Comparison of ENCODE assay signal across 19 cellular contexts in genomic region chr16:11102523-11102898, GRCh38.
DNase-seq lines count a peak whose midpoint lies in the region; ATAC-seq, FAIRE-seq and TF ChIP-seq lines count a peak whose summit lies in the region.
"Had no signal": no experiment of that assay in that cellular context is flagged by ENCODE, and none has a peak within 500 bp of the region (broad histone marks: within the 10 kb centered on the region; RNA-seq: fewer than 3 reads in every experiment).

No MANE protein-coding gene starts in this region.

- no peak overlapping the region for H3K23ac ChIP-seq in mesenchymal stem cell (ENCODE audit: low read length in 2 of 2)

- H4K20me1 ChIP-seq in astrocyte (ENCODE audit: insufficient read depth, low read length) (no peaks in the 10 kb centered on the region), MM.1S (ENCODE audit: insufficient read depth, low read length) (no peaks in the 10 kb centered on the region)

- H3K4me1 ChIP-seq in astrocyte (ENCODE audit: insufficient read depth, low read length) (peaks cover 50% of the 10 kb centered on the region), mesenchymal stem cell (ENCODE audit: control insufficient read depth, insufficient read depth, low read depth, low read length) (peaks cover 33% of the 10 kb centered on the region), MM.1S (ENCODE audit: low read length) (peaks cover 18% of the 10 kb centered on the region)

- H3K36me3 ChIP-seq in astrocyte (ENCODE audit: insufficient read depth, low read length) (no peaks in the 10 kb centered on the region), mesenchymal stem cell (ENCODE audit: control insufficient read depth in 1 of 2, insufficient read depth in 2 of 2, low read depth in 1 of 2, low read length in 2 of 2) (peaks cover 5 to 19% of the 10 kb centered on the region in 2 experiments), MM.1S (replicated peaks; ENCODE audit: insufficient read depth, low read length) (no peaks in the 10 kb centered on the region)

- no peaks in the 10 kb centered on the region for H3K27me3 ChIP-seq in astrocyte (ENCODE audit: insufficient read depth, low read length)
- no peaks in the 10 kb centered on the region for H3K27me3 ChIP-seq in mesenchymal stem cell (ENCODE audit: control insufficient read depth in 1 of 2, insufficient read depth in 1 of 2, low read length in 2 of 2)
- H3K27me3 ChIP-seq in MM.1S (replicated peaks; ENCODE audit: insufficient read depth, low read length): no peaks in the 10 kb centered on the region
- H3K27me3 ChIP-seq: esophagus muscularis mucosa had no signal

- peak overlapping the region; percentile 74 for H3K27ac Mint-ChIP-seq in stimulated activated naive CD8-positive, alpha-beta T cell treated with anti-CD3 and anti-CD28 coated beads, Interleukin-15, Interleukin-2, amounts not matched to agents 100 ng/mL and 50 ng/mL, for 24 hours
- H3K27ac Mint-ChIP-seq in stimulated activated naive CD8-positive, alpha-beta T cell treated with anti-CD3 and anti-CD28 coated beads, Interleukin-15, amount 100 ng/mL, for 72 hours: no peak overlapping the region
- no peak overlapping the region for H3K27ac Mint-ChIP-seq in astrocyte (ENCODE audit: unreplicated experiment)
- H3K27ac Mint-ChIP-seq: B cell had no signal

- H3K4ac ChIP-seq in mesenchymal stem cell (ENCODE audit: low read depth in 1 of 2, low read length in 2 of 2): peak overlapping the region; percentile 75 to 82

- TF ChIP-seq CTCF in astrocyte (IDR thresholded peaks at IDR 0.05; ENCODE audit: insufficient read depth, low read depth, low read length) (no peak), MM.1S (IDR thresholded peaks at IDR 0.05; ENCODE audit: low read length) (no peak)

- H2AFZ ChIP-seq in astrocyte (ENCODE audit: low read depth, low read length) (no peak overlapping the region), mesenchymal stem cell (ENCODE audit: low read depth, low read length) (no peak overlapping the region), MM.1S (ENCODE audit: low read length) (no peak overlapping the region)

- H3K14ac ChIP-seq in mesenchymal stem cell (ENCODE audit: low read length in 2 of 2): peak overlapping the region in 1 of 2 experiments; percentile 12

- H3K4me1 Mint-ChIP-seq in stimulated activated naive CD8-positive, alpha-beta T cell treated with anti-CD3 and anti-CD28 coated beads, Interleukin-15, Interleukin-2, amounts not matched to agents 100 ng/mL and 50 ng/mL, for 24 hours (ENCODE audit: low read depth): peaks cover 90% of the 10 kb centered on the region
- peaks cover 89% of the 10 kb centered on the region for H3K4me1 Mint-ChIP-seq in stimulated activated naive CD8-positive, alpha-beta T cell treated with anti-CD3 and anti-CD28 coated beads, Interleukin-15, amount 100 ng/mL, for 72 hours
- peaks cover 42% of the 10 kb centered on the region for H3K4me1 Mint-ChIP-seq in astrocyte (ENCODE audit: low read depth, unreplicated experiment)

- H2BK15ac ChIP-seq in mesenchymal stem cell (ENCODE audit: low read depth, poor library complexity, severe bottlenecking): peak overlapping the region; percentile 26

- H3K27ac ChIP-seq in astrocyte (ENCODE audit: low read depth, low read length): peak overlapping the region; percentile 32
- H3K27ac ChIP-seq in mesenchymal stem cell (ENCODE audit: low read length, poor library complexity, severe bottlenecking): no peak overlapping the region
- H3K27ac ChIP-seq in MM.1S (ENCODE audit: low read length): no peak overlapping the region
- H3K27ac ChIP-seq: HL-60 had no signal

- H3K9ac ChIP-seq in astrocyte (ENCODE audit: low read length) (peak overlapping the region; percentile 43), mesenchymal stem cell (ENCODE audit: low read length) (peak overlapping the region; percentile 53), MM.1S (ENCODE audit: low read length) (no peak overlapping the region)

- no peak for FAIRE-seq in astrocyte (lab: Jason Lieb, UNC)

- peak overlapping the region; percentile 5 for H2AK5ac ChIP-seq in mesenchymal stem cell (ENCODE audit: low read length, severe bottlenecking)

- no peak for ATAC-seq in stimulated activated naive CD8-positive, alpha-beta T cell treated with anti-CD3 and anti-CD28 coated beads, Interleukin-15, amount 100 ng/mL, for 72 hours

- peak overlapping the region; percentile 97 for H4K91ac ChIP-seq in mesenchymal stem cell (ENCODE audit: low read length)

- H3K79me2 ChIP-seq in astrocyte (ENCODE audit: insufficient read depth, low read length) (no peaks in the 10 kb centered on the region), MM.1S (ENCODE audit: low read length) (no peaks in the 10 kb centered on the region)

- H3K4me3 ChIP-seq in astrocyte (ENCODE audit: insufficient read depth, low read depth, low read length) (no peak overlapping the region), mesenchymal stem cell (ENCODE audit: insufficient read depth in 1 of 2, low read depth in 1 of 2, low read length in 2 of 2) (no peak overlapping the region), MM.1S (ENCODE audit: low read length) (no peak overlapping the region)
- H3K4me3 ChIP-seq: esophagus muscularis mucosa had no signal

- peaks cover 25% of the 10 kb centered on the region for H3K36me3 Mint-ChIP-seq in stimulated activated naive CD8-positive, alpha-beta T cell treated with anti-CD3 and anti-CD28 coated beads, Interleukin-15, Interleukin-2, amounts not matched to agents 100 ng/mL and 50 ng/mL, for 24 hours (ENCODE audit: low read depth)
- peaks cover 8% of the 10 kb centered on the region for H3K36me3 Mint-ChIP-seq in astrocyte (ENCODE audit: low read depth, unreplicated experiment)

- DNase-seq in stimulated activated naive CD8-positive, alpha-beta T cell treated with anti-CD3 and anti-CD28 coated beads, Interleukin-15, amount 100 ng/mL, for 72 hours: no peak
- DNase-seq in astrocyte (ENCODE audit: low read depth) (no peak), mesenchymal stem cell (no peak), MM.1S (no peak), A172 (ENCODE audit: low spot score) (no peak), kidney glomerular epithelial cell (lab: John Stamatoyannopoulos, UW) (no peak), 8988T (no peak)
- DNase-seq: activated CD4-positive, alpha-beta T cell treated with anti-CD3 and anti-CD28 coated beads for 48 hours; aorta; DMS153; Karpas-422; NCI-H1417; NCI-H345; NK-92 treated with Interleukin-12 subunit alpha and Interleukin-12 subunit beta, amount 100 ng/mL, for 24 hours; T1000 had no signal

- H3K79me1 ChIP-seq in mesenchymal stem cell (replicated peaks; ENCODE audit: low read length, poor library complexity, severe bottlenecking): peaks cover 7% of the 10 kb centered on the region

- no peak overlapping the region for H2BK5ac ChIP-seq in mesenchymal stem cell (ENCODE audit: low read depth, low read length, poor library complexity, severe bottlenecking)

- no peak overlapping the region for H3K4me2 ChIP-seq in astrocyte (ENCODE audit: low read length)
- no peak overlapping the region for H3K4me2 ChIP-seq in mesenchymal stem cell (ENCODE audit: low read length, poor library complexity, severe bottlenecking)
- H3K4me2 ChIP-seq in MM.1S (ENCODE audit: low read depth, low read length): no peak overlapping the region

- 80% methylated on average over 3 of the region's 3 CpGs for WGBS in mesenchymal stem cell

- peak overlapping the region; percentile 58 for H4K8ac ChIP-seq in mesenchymal stem cell (ENCODE audit: low read length)

- H3K9me3 Mint-ChIP-seq in stimulated activated naive CD8-positive, alpha-beta T cell treated with anti-CD3 and anti-CD28 coated beads, Interleukin-15, Interleukin-2, amounts not matched to agents 100 ng/mL and 50 ng/mL, for 24 hours: no peaks in the 10 kb centered on the region
- no peaks in the 10 kb centered on the region for H3K9me3 Mint-ChIP-seq in stimulated activated naive CD8-positive, alpha-beta T cell treated with anti-CD3 and anti-CD28 coated beads, Interleukin-15, amount 100 ng/mL, for 72 hours
- H3K9me3 Mint-ChIP-seq in astrocyte (ENCODE audit: unreplicated experiment): no peaks in the 10 kb centered on the region

- no peak overlapping the region for H3K4me3 Mint-ChIP-seq in stimulated activated naive CD8-positive, alpha-beta T cell treated with anti-CD3 and anti-CD28 coated beads, Interleukin-15, Interleukin-2, amounts not matched to agents 100 ng/mL and 50 ng/mL, for 24 hours
- no peak overlapping the region for H3K4me3 Mint-ChIP-seq in stimulated activated naive CD8-positive, alpha-beta T cell treated with anti-CD3 and anti-CD28 coated beads, Interleukin-15, amount 100 ng/mL, for 72 hours
- H3K4me3 Mint-ChIP-seq in astrocyte (ENCODE audit: unreplicated experiment): no peak overlapping the region
- H3K4me3 Mint-ChIP-seq: B cell had no signal

- H3K9me2 ChIP-seq in MM.1S (replicated peaks; ENCODE audit: insufficient read depth, low read length): no peaks in the 10 kb centered on the region

- H3K9me3 ChIP-seq in astrocyte (ENCODE audit: insufficient read depth, low read depth, low read length) (no peaks in the 10 kb centered on the region), mesenchymal stem cell (ENCODE audit: control insufficient read depth, low read length) (no peaks in the 10 kb centered on the region), MM.1S (replicated peaks; ENCODE audit: insufficient read depth, low read length) (no peaks in the 10 kb centered on the region)
- H3K9me3 ChIP-seq: esophagus muscularis mucosa had no signal

- H3K18ac ChIP-seq in mesenchymal stem cell (ENCODE audit: low read depth in 1 of 2, low read length in 2 of 2): peak overlapping the region; percentile 67 to 88

- H2BK120ac ChIP-seq in mesenchymal stem cell (ENCODE audit: low read depth, low read length): peak overlapping the region; percentile 90

- peaks cover 8% of the 10 kb centered on the region for H3F3A ChIP-seq in MM.1S (ENCODE audit: insufficient read depth, low read length)

- H2BK12ac ChIP-seq in mesenchymal stem cell (ENCODE audit: low read length in 2 of 2): peak overlapping the region; percentile 80 to 84

- H3K27me3 Mint-ChIP-seq in stimulated activated naive CD8-positive, alpha-beta T cell treated with anti-CD3 and anti-CD28 coated beads, Interleukin-15, Interleukin-2, amounts not matched to agents 100 ng/mL and 50 ng/mL, for 24 hours: no peaks in the 10 kb centered on the region
- no peaks in the 10 kb centered on the region for H3K27me3 Mint-ChIP-seq in stimulated activated naive CD8-positive, alpha-beta T cell treated with anti-CD3 and anti-CD28 coated beads, Interleukin-15, amount 100 ng/mL, for 72 hours
- H3K27me3 Mint-ChIP-seq in astrocyte (ENCODE audit: low read depth, unreplicated experiment): no peaks in the 10 kb centered on the region
- H3K27me3 Mint-ChIP-seq: B cell had no signal
